Comparison of ENCODE assay signal across 1 cellular context in genomic region chr6:120804612-120805011, GRCh38.
TF ChIP-seq lines count a peak whose summit lies in the region.

No MANE protein-coding gene starts in this region.

TF ChIP-seq in H1, 55 proteins besides CTCF, POLR2A, EP300 and RAD21 (continued from another document):
- TF ChIP-seq KDM1A (IDR thresholded peaks at IDR 0.05; ENCODE audit: borderline replicate concordance, low read length), result peak; percentile 44; the same call in 1 of the 2 replicates
- no peak for TF ChIP-seq KDM5A (IDR thresholded peaks at IDR 0.05; ENCODE audit: low read length)
